ENCODE assay signal across 13 cellular contexts in genomic region chrX:30572004-30572403, GRCh38. TPM values are rescaled to one million over a fixed set of nuclear protein-coding genes. Genes with fewer than 3 reads are reported as not detected.
A peak's percentile ranks its signal among the peaks of the same experiment; 100 is the strongest.
DNase-seq lines count a peak whose midpoint lies in the region; ATAC-seq and TF ChIP-seq lines count a peak whose summit lies in the region.
"Had no signal": no experiment of that assay in that cellular context is flagged by ENCODE, and none has a peak within 500 bp of the region (broad histone marks: within the 10 kb centered on the region; RNA-seq: fewer than 3 reads in every experiment).

No MANE protein-coding gene starts in this region.

- no peaks in the 10 kb centered on the region for H3K36me3 ChIP-seq in mucosa of descending colon (ENCODE audit: low read depth)
- H3K36me3 ChIP-seq: cardiac muscle cell, gastrocnemius medialis had no signal

- ATAC-seq in GM18867 (IDR thresholded peaks at IDR 0.05; ENCODE audit: unreplicated experiment) (peak; percentile 39), GM21619 (IDR thresholded peaks at IDR 0.05; ENCODE audit: unreplicated experiment) (peak; percentile 50), mucosa of descending colon (peak; percentile 45)
- ATAC-seq: activated CD8-positive, alpha-beta T cell treated with anti-CD3 and anti-CD28 coated beads for 36 hours; gastrocnemius medialis; natural killer cell treated with Interleukin-12 subunit alpha and Interleukin-12 subunit beta and Interleukin-15 and Interleukin-18, amount 100 ng/mL, for 72 hours had no signal

- no peak overlapping the region for H3K27ac Mint-ChIP-seq in osteocyte (ENCODE audit: unreplicated experiment)
- H3K27ac Mint-ChIP-seq: activated CD8-positive, alpha-beta T cell treated with anti-CD3 and anti-CD28 coated beads for 36 hours; natural killer cell treated with Interleukin-12 subunit alpha and Interleukin-12 subunit beta and Interleukin-15 and Interleukin-18, amount 100 ng/mL, for 72 hours had no signal

- intact Hi-C loops in mucosa of descending colon (cut with DNase I, micrococcal nuclease) = no loop called here

- H3K36me3 Mint-ChIP-seq in osteocyte (ENCODE audit: unreplicated experiment) = no peaks in the 10 kb centered on the region

- H3K4me3 ChIP-seq in HL-60 (replicated peaks; ENCODE audit: insufficient read depth, low read length) (peak overlapping the region; percentile 18), mucosa of descending colon (no peak overlapping the region)
- H3K4me3 ChIP-seq: cardiac muscle cell, gastrocnemius medialis had no signal

- H3K4me1 ChIP-seq in mucosa of descending colon (ENCODE audit: low read depth) = no peaks in the 10 kb centered on the region
- H3K4me1 ChIP-seq: gastrocnemius medialis had no signal

- H3K27me3 ChIP-seq in HL-60 (ENCODE audit: insufficient read depth, poor library complexity, severe bottlenecking) = no peaks in the 10 kb centered on the region
- H3K27me3 ChIP-seq: cardiac muscle cell, gastrocnemius medialis had no signal

- H3K9me3 ChIP-seq in mucosa of descending colon = no peaks in the 10 kb centered on the region
- H3K9me3 ChIP-seq: gastrocnemius medialis had no signal

- no peak overlapping the region for H3K4me3 Mint-ChIP-seq in osteocyte (ENCODE audit: unreplicated experiment)
- H3K4me3 Mint-ChIP-seq: activated CD8-positive, alpha-beta T cell treated with anti-CD3 and anti-CD28 coated beads for 36 hours had no signal

- H3K9me3 Mint-ChIP-seq in osteocyte (ENCODE audit: unreplicated experiment) = no peaks in the 10 kb centered on the region
- H3K9me3 Mint-ChIP-seq: activated CD8-positive, alpha-beta T cell treated with anti-CD3 and anti-CD28 coated beads for 36 hours; natural killer cell treated with Interleukin-12 subunit alpha and Interleukin-12 subunit beta and Interleukin-15 and Interleukin-18, amount 100 ng/mL, for 72 hours had no signal

- peaks cover 6% of the 10 kb centered on the region for H3K4me1 Mint-ChIP-seq in osteocyte (ENCODE audit: unreplicated experiment)

- H3K27ac ChIP-seq in HL-60 (replicated peaks) = no peak overlapping the region
- H3K27ac ChIP-seq: cardiac muscle cell, gastrocnemius medialis had no signal

- TF ChIP-seq CTCF in HL-60 (IDR thresholded peaks at IDR 0.05; ENCODE audit: insufficient read depth, low read length) (no peak), mucosa of descending colon (IDR thresholded peaks at IDR 0.05) (no peak), osteocyte (IDR thresholded peaks at IDR 0.05) (no peak)

- DNase-seq in HL-60 (ENCODE audit: low read depth in 1 of 2, low spot score in 1 of 2) (no peak), mucosa of descending colon (no peak), osteocyte (ENCODE audit: extremely low spot score, unreplicated experiment) (no peak), NCI-H1436 treated with DMSO at 0.1 percent for 48 hours (lab: John Stamatoyannopoulos, UW) (no peak), ureter (ENCODE audit: low spot score) (no peak), HCEC 1CT (no peak)
- DNase-seq: activated CD8-positive, alpha-beta T cell treated with anti-CD3 and anti-CD28 coated beads for 36 hours; activated naive CD4-positive, alpha-beta T cell; gastrocnemius medialis had no signal

- H3K27me3 Mint-ChIP-seq in osteocyte (ENCODE audit: unreplicated experiment) = peaks cover 12% of the 10 kb centered on the region
- H3K27me3 Mint-ChIP-seq: activated CD8-positive, alpha-beta T cell treated with anti-CD3 and anti-CD28 coated beads for 36 hours; natural killer cell treated with Interleukin-12 subunit alpha and Interleukin-12 subunit beta and Interleukin-15 and Interleukin-18, amount 100 ng/mL, for 72 hours had no signal

RNA-seq across cellular contexts. Expression of gene TASL, which starts 5.6 kb away (rescaled TPM):
- 1 to 10 TPM in 2 of 3 donors, under 1 TPM in 1; 0.67 to 1.1 (median 1.1) TPM for total RNA-seq in mucosa of descending colon
- not detected in 2 replicates for total RNA-seq in osteocyte
- total RNA-seq in ureter = 0.55 TPM
- total RNA-seq: cardiac muscle cell had no signal
